ENCODE assay signal across 17 cellular contexts in the genomic region with DNA sequence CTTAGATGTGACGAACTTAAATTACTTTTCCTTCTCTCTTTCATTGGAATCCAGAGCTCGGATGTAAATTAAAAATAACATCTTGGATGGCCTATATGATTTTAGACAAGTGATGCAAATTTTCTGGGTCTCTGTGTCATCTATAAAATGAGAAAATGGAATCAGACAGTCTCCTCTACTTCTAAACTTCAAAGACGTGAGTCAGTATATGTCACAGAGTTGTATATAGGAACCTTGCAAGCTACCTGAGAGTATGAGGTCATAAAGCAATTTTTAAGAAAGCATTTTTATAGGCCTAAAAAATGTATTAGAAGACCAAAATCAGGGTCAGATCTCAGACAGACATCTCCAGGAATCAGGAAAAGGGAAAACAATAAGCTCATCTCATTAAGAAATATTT.
A peak's percentile ranks its signal among the peaks of the same experiment; 100 is the strongest.
DNase-seq lines count a peak whose midpoint lies in the region; ATAC-seq and TF ChIP-seq lines count a peak whose summit lies in the region.
"Had no signal": no experiment of that assay in that cellular context is flagged by ENCODE, and none has a peak within 500 bp of the region (broad histone marks: within the 10 kb centered on the region; RNA-seq: fewer than 3 reads in every experiment).

No MANE protein-coding gene starts in this region.

- no TSS peak for BruUV-seq in Calu3 (replicated peaks; lab: Mats Ljungman, UMichigan)

- H3K4me1 ChIP-seq in foreskin keratinocyte = peaks cover 8% of the 10 kb centered on the region

- POLR2A ChIA-PET in CD4-positive, alpha-beta T cell (lab: Charles Lee) = interaction anchor here (1.0 to 1.3 kb wide), 2 partner anchors 10 to 128 kb away, joined by 3 to 4 read pairs; partner anchors contain the start of gene TBL1XR1

- CTCF ChIA-PET in CD4-positive, alpha-beta T cell (lab: Charles Lee) = interaction anchor here (0.6 to 1.4 kb wide), 2 partner anchors 18 to 26 kb away, joined by 3 to 4 read pairs; no protein-coding TSS in a partner anchor
- CTCF ChIA-PET in Calu3 (lab: Charles Lee) = interaction anchor here (0.6 kb wide), 1 partner anchor 131 kb away, joined by 3 read pairs; no protein-coding TSS in a partner anchor

- H3K9me3 Mint-ChIP-seq in activated T-cell treated with anti-CD3 and anti-CD28 coated beads, Interleukin-2, amount 50 U/mL, for 72 hours = no peaks in the 10 kb centered on the region
- no peaks in the 10 kb centered on the region for H3K9me3 Mint-ChIP-seq in CD4-positive, alpha-beta T cell
- H3K9me3 Mint-ChIP-seq in Calu3 (ENCODE audit: low read depth, unreplicated experiment) = no peaks in the 10 kb centered on the region
- H3K9me3 Mint-ChIP-seq: CD14-positive monocyte had no signal

- peak overlapping the region; percentile 54 for H3K27ac Mint-ChIP-seq in activated T-cell treated with anti-CD3 and anti-CD28 coated beads, Interleukin-2, amount 50 U/mL, for 72 hours
- H3K27ac Mint-ChIP-seq in CD4-positive, alpha-beta T cell = peak overlapping the region; percentile 22
- peak overlapping the region; percentile 82 for H3K27ac Mint-ChIP-seq in T-helper 17 cell
- H3K27ac Mint-ChIP-seq in Calu3 (ENCODE audit: unreplicated experiment) = no peak overlapping the region

- no peak overlapping the region for H3K4me3 Mint-ChIP-seq in activated T-cell treated with anti-CD3 and anti-CD28 coated beads, Interleukin-2, amount 50 U/mL, for 72 hours
- H3K4me3 Mint-ChIP-seq in CD4-positive, alpha-beta T cell = no peak overlapping the region
- H3K4me3 Mint-ChIP-seq in T-helper 17 cell = no peak overlapping the region
- H3K4me3 Mint-ChIP-seq in Calu3 (ENCODE audit: low read depth, unreplicated experiment) = no peak overlapping the region
- H3K4me3 Mint-ChIP-seq: CD14-positive monocyte had no signal

- H3K4me1 Mint-ChIP-seq in activated T-cell treated with anti-CD3 and anti-CD28 coated beads, Interleukin-2, amount 50 U/mL, for 72 hours (ENCODE audit: low read depth) = peaks cover 51% of the 10 kb centered on the region
- H3K4me1 Mint-ChIP-seq in CD4-positive, alpha-beta T cell (ENCODE audit: low read depth) = peaks cover 75% of the 10 kb centered on the region
- H3K4me1 Mint-ChIP-seq in T-helper 17 cell (peaks cover 33% of the 10 kb centered on the region), Calu3 (ENCODE audit: low read depth, unreplicated experiment) (peaks cover 9% of the 10 kb centered on the region)

- no peaks in the 10 kb centered on the region for H3K27me3 Mint-ChIP-seq in activated T-cell treated with anti-CD3 and anti-CD28 coated beads, Interleukin-2, amount 50 U/mL, for 72 hours (ENCODE audit: low read depth)
- no peaks in the 10 kb centered on the region for H3K27me3 Mint-ChIP-seq in CD4-positive, alpha-beta T cell
- no peaks in the 10 kb centered on the region for H3K27me3 Mint-ChIP-seq in T-helper 17 cell
- H3K27me3 Mint-ChIP-seq in Calu3 (ENCODE audit: unreplicated experiment) = no peaks in the 10 kb centered on the region

- H3K27me3 ChIP-seq in CD4-positive, alpha-beta T cell (ENCODE audit: control insufficient read depth, insufficient read depth, low read length) = no peaks in the 10 kb centered on the region
- no peaks in the 10 kb centered on the region for H3K27me3 ChIP-seq in foreskin keratinocyte
- no peaks in the 10 kb centered on the region for H3K27me3 ChIP-seq in WERI-Rb-1 (ENCODE audit: insufficient read depth, low read depth, severe bottlenecking)

- ATAC-seq in activated T-cell treated with anti-CD3 and anti-CD28 coated beads, Interleukin-2, amount 50 U/mL, for 72 hours (replicated peaks in 1 of 2) = peak; percentile 42 to 56
- no peak for ATAC-seq in CD4-positive, alpha-beta T cell (ENCODE audit: poor library complexity)
- ATAC-seq in T-helper 17 cell (no peak), foreskin keratinocyte (peak; percentile 72)

- no peaks in the 10 kb centered on the region; the same call in none of the 2 replicates for H3K36me3 ChIP-seq in WERI-Rb-1

- H3K27ac ChIP-seq in CD4-positive, alpha-beta T cell (ENCODE audit: low read depth, low read length) = no peak overlapping the region
- peak overlapping the region; percentile 6 for H3K27ac ChIP-seq in foreskin keratinocyte
- no peak overlapping the region for H3K27ac ChIP-seq in WERI-Rb-1

- no peak overlapping the region for H3K4me3 ChIP-seq in WERI-Rb-1 (ENCODE audit: low read depth, low read length)
- H3K4me3 ChIP-seq: PC-9 had no signal

- intact Hi-C loops in CD4-positive, alpha-beta T cell (cut with DNase I, micrococcal nuclease) = no loop called here
- intact Hi-C loops in Calu3 (cut with micrococcal nuclease; ENCODE audit: unreplicated experiment) = no loop called here

- H3K36me3 Mint-ChIP-seq in activated T-cell treated with anti-CD3 and anti-CD28 coated beads, Interleukin-2, amount 50 U/mL, for 72 hours (ENCODE audit: insufficient read depth in 2 of 2) = peaks cover 0 to 3% of the 10 kb centered on the region in 2 donors
- peaks cover 16% of the 10 kb centered on the region for H3K36me3 Mint-ChIP-seq in CD4-positive, alpha-beta T cell (ENCODE audit: low read depth)
- H3K36me3 Mint-ChIP-seq in T-helper 17 cell (ENCODE audit: low read depth) (no peaks in the 10 kb centered on the region), Calu3 (ENCODE audit: insufficient read depth, unreplicated experiment) (no peaks in the 10 kb centered on the region)

- no peak for DNase-seq in activated T-cell treated with anti-CD3 and anti-CD28 coated beads, Interleukin-2, amount 50 U/mL, for 72 hours
- DNase-seq in activated T-cell treated with anti-CD3 and anti-CD28 coated beads, Interleukin-2, amount 50 U/mL, for 48 hours = no peak
- DNase-seq in CD4-positive, alpha-beta T cell = no peak
- DNase-seq in T-helper 17 cell (no peak), foreskin keratinocyte (peak in 1 of 2 donors; percentile 16), WERI-Rb-1 (no peak), NOMO-1 (lab: John Stamatoyannopoulos, UW; ENCODE audit: unreplicated experiment in 2 of 2) (no peak), Calu3 (no peak)
- DNase-seq: AML-193, DMS53, KG1, NCI-H1436, NCI-H2029, NCI-H510A, NCI-H774, PC-9 had no signal

- no peaks in the 10 kb centered on the region for H3K9me3 ChIP-seq in CD4-positive, alpha-beta T cell (ENCODE audit: control insufficient read depth, low read length)
- H3K9me3 ChIP-seq in T-helper 17 cell (ENCODE audit: control insufficient read depth, low read length, poor library complexity, severe bottlenecking) (no peaks in the 10 kb centered on the region), WERI-Rb-1 (ENCODE audit: severe bottlenecking) (no peaks in the 10 kb centered on the region)

- TF ChIP-seq CTCF in CD4-positive, alpha-beta T cell (IDR thresholded peaks at IDR 0.05) = no peak
- TF ChIP-seq CTCF in foreskin keratinocyte (conservative IDR thresholded peaks at IDR 0.05) (no peak), WERI-Rb-1 (IDR thresholded peaks at IDR 0.05; ENCODE audit: low read depth, low read length) (no peak), Calu3 (IDR thresholded peaks at IDR 0.05; ENCODE audit: unreplicated experiment) (no peak)

Comparison
In these comparisons a context has a peak if more than half of its experiments do, and no peak if none do; other contexts are left out.
1. ATAC-seq: peak in activated T-cell treated with anti-CD3 and anti-CD28 coated beads, Interleukin-2, amount 50 U/mL, for 72 hours (2 of 2) and foreskin keratinocyte (single experiment); none in CD4-positive, alpha-beta T cell (single experiment) and T-helper 17 cell (single experiment).